In the genomic region with DNA sequence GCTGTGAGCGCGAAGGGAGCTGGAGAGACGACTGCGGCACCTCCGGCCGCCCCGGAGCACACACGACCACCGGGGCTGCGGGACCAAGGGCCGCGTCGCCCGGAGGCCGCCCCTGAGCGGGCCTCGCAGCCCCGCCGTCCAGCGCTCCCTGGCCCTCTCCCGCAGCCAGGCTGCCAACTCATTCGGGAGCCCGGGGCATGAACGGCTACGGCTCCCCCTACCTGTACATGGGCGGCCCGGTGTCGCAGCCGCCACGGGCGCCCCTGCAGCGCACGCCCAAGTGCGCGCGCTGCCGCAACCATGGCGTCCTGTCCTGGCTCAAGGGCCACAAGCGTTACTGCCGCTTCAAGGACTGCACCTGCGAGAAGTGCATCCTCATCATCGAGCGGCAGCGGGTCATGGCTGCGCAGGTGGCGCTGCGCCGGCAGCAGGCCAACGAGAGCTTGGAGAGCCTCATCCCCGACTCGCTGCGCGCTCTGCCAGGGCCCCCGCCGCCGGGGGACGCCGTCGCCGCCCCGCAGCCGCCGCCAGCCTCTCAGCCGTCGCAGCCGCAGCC, we compare ENCODE assay signal across 11 cellular contexts. TPM values are rescaled to one million over a fixed set of nuclear protein-coding genes. Genes with fewer than 3 reads are reported as not detected.
DNase-seq lines count a peak whose midpoint lies in the region; ATAC-seq and TF ChIP-seq lines count a peak whose summit lies in the region.
"Had no signal": no experiment of that assay in that cellular context is flagged by ENCODE, and none has a peak within 500 bp of the region (broad histone marks: within the 10 kb centered on the region; RNA-seq: fewer than 3 reads in every experiment).

No MANE protein-coding gene starts in this region.

- no peaks in the 10 kb centered on the region for H3K79me2 ChIP-seq in hepatocyte

- peak overlapping the region; percentile 78 for H3K4me2 ChIP-seq in hepatocyte

- H3K4me1 ChIP-seq in hepatocyte (ENCODE audit: insufficient read depth), result peaks cover 20% of the 10 kb centered on the region
- H3K4me1 ChIP-seq: SJCRH30 had no signal

- POLR2A ChIA-PET in activated CD4-positive, alpha-beta T cell treated with anti-CD3 and anti-CD28 coated beads for 36 hours (lab: Charles Lee), result no interaction called here

- H3K9me3 Mint-ChIP-seq in activated CD4-positive, alpha-beta T cell treated with anti-CD3 and anti-CD28 coated beads for 36 hours (ENCODE audit: low read depth), result no peaks in the 10 kb centered on the region
- peaks cover 6% of the 10 kb centered on the region for H3K9me3 Mint-ChIP-seq in activated CD4-positive, alpha-beta T cell treated with anti-CD3 and anti-CD28 coated beads, Interleukin-2, amount 10 ng/mL, durations not matched to agents 24 days and 14 days
- peaks cover 0 to 34% (median 21%) of the 10 kb centered on the region in 7 donors for H3K9me3 Mint-ChIP-seq in CD14-positive monocyte

- no peak for ATAC-seq in activated CD4-positive, alpha-beta T cell treated with anti-CD3 and anti-CD28 coated beads for 36 hours
- no peak for ATAC-seq in GM21423 (IDR thresholded peaks at IDR 0.05; ENCODE audit: unreplicated experiment)
- ATAC-seq: K562 had no signal

- H3K27ac Mint-ChIP-seq in activated CD4-positive, alpha-beta T cell treated with anti-CD3 and anti-CD28 coated beads for 36 hours, result no peak overlapping the region
- H3K27ac Mint-ChIP-seq in activated CD4-positive, alpha-beta T cell treated with anti-CD3 and anti-CD28 coated beads, Interleukin-2, amount 10 ng/mL, durations not matched to agents 24 days and 14 days, result no peak overlapping the region
- no peak overlapping the region for H3K27ac Mint-ChIP-seq in CD14-positive monocyte

- H2AFZ ChIP-seq in hepatocyte, result peak overlapping the region; percentile 56

- no peaks in the 10 kb centered on the region for H3K36me3 Mint-ChIP-seq in activated CD4-positive, alpha-beta T cell treated with anti-CD3 and anti-CD28 coated beads for 36 hours (ENCODE audit: low read depth)
- no peaks in the 10 kb centered on the region for H3K36me3 Mint-ChIP-seq in activated CD4-positive, alpha-beta T cell treated with anti-CD3 and anti-CD28 coated beads, Interleukin-2, amount 10 ng/mL, durations not matched to agents 24 days and 14 days (ENCODE audit: low read depth)
- H3K36me3 Mint-ChIP-seq in CD14-positive monocyte, result peaks cover 4 to 27% of the 10 kb centered on the region in 2 donors

- TF ChIP-seq CTCF in hepatocyte (IDR thresholded peaks at IDR 0.05; ENCODE audit: poor library complexity), result no peak
- TF ChIP-seq CTCF in CD14-positive monocyte (IDR thresholded peaks at IDR 0.05), result no peak

- DNase-seq in activated CD4-positive, alpha-beta T cell treated with anti-CD3 and anti-CD28 coated beads for 36 hours, result peak; percentile 34
- no peak for DNase-seq in activated CD4-positive, alpha-beta T cell treated with anti-CD3 and anti-CD28 coated beads, Interleukin-2, amount 10 ng/mL, durations not matched to agents 24 days and 14 days
- peak; percentile 37 for DNase-seq in NCI-H510A treated with DMSO at 0.1 percent for 48 hours (lab: John Stamatoyannopoulos, UW)
- DNase-seq in hepatocyte (ENCODE audit: low spot score), result no peak
- no peak for DNase-seq in germinal center (ENCODE audit: low spot score)
- DNase-seq in CD14-positive monocyte (ENCODE audit: low spot score), result no peak
- DNase-seq: activated CD8-positive, alpha-beta memory T cell treated with anti-CD3 and anti-CD28 coated beads, Interleukin-2, amount 50 U/mL, for 4 hours; SJCRH30 had no signal

- H3K27me3 ChIP-seq in hepatocyte, result peaks cover 98% of the 10 kb centered on the region

- H3K27ac ChIP-seq in hepatocyte, result no peak overlapping the region
- peak overlapping the region in 1 of 21 experiments; percentile 37 for H3K27ac ChIP-seq in skin epidermis
- H3K27ac ChIP-seq: SJCRH30 had no signal

- no peaks in the 10 kb centered on the region for H3K36me3 ChIP-seq in hepatocyte (replicated peaks; ENCODE audit: insufficient read depth, low read depth)
- H3K36me3 ChIP-seq: SJCRH30 had no signal

- H3K4me1 Mint-ChIP-seq in activated CD4-positive, alpha-beta T cell treated with anti-CD3 and anti-CD28 coated beads for 36 hours, result peaks cover 7% of the 10 kb centered on the region
- H3K4me1 Mint-ChIP-seq in activated CD4-positive, alpha-beta T cell treated with anti-CD3 and anti-CD28 coated beads, Interleukin-2, amount 10 ng/mL, durations not matched to agents 24 days and 14 days, result peaks cover 3% of the 10 kb centered on the region
- peaks cover 57% of the 10 kb centered on the region for H3K4me1 Mint-ChIP-seq in CD14-positive monocyte

- no peaks in the 10 kb centered on the region for H4K20me1 ChIP-seq in hepatocyte (ENCODE audit: insufficient read depth, poor library complexity, severe bottlenecking)

- H3K27me3 Mint-ChIP-seq in activated CD4-positive, alpha-beta T cell treated with anti-CD3 and anti-CD28 coated beads for 36 hours, result peaks cover 71% of the 10 kb centered on the region
- H3K27me3 Mint-ChIP-seq in activated CD4-positive, alpha-beta T cell treated with anti-CD3 and anti-CD28 coated beads, Interleukin-2, amount 10 ng/mL, durations not matched to agents 24 days and 14 days, result peaks cover 87% of the 10 kb centered on the region
- H3K27me3 Mint-ChIP-seq in CD14-positive monocyte (ENCODE audit: low read depth in 3 of 3), result peaks cover 90 to 98% (median 93%) of the 10 kb centered on the region in 3 donors

- WGBS in hepatocyte (ENCODE audit: low lambda C conversion rate, missing lambda C conversion rate), result under 1% methylated on average over 66 of the region's 66 CpGs

- intact Hi-C loops in activated CD4-positive, alpha-beta T cell treated with anti-CD3 and anti-CD28 coated beads for 36 hours (cut with DNase I, micrococcal nuclease), result loop anchor here in 1 of 2 experiments (10.0 kb wide), 1 partner anchor 1648 kb away; a partner anchor contains a TSS
- intact Hi-C loops in activated CD4-positive, alpha-beta T cell treated with anti-CD3 and anti-CD28 coated beads, Interleukin-2, amount 10 ng/mL, durations not matched to agents 24 days and 14 days (cut with micrococcal nuclease), result no loop called here
- intact Hi-C loops in CD14-positive monocyte (cut with micrococcal nuclease), result no loop called here

- H3K9me2 ChIP-seq in hepatocyte (replicated peaks; ENCODE audit: insufficient read depth), result no peaks in the 10 kb centered on the region

- H3K4me3 ChIP-seq in hepatocyte, result no peak overlapping the region
- peak overlapping the region in 4 of 7 experiments; percentile 11 to 27 (median 21) for H3K4me3 ChIP-seq in skin epidermis
- H3K4me3 ChIP-seq: K562, SJCRH30 had no signal

- H3K4me3 Mint-ChIP-seq in activated CD4-positive, alpha-beta T cell treated with anti-CD3 and anti-CD28 coated beads for 36 hours, result no peak overlapping the region
- no peak overlapping the region for H3K4me3 Mint-ChIP-seq in activated CD4-positive, alpha-beta T cell treated with anti-CD3 and anti-CD28 coated beads, Interleukin-2, amount 10 ng/mL, durations not matched to agents 24 days and 14 days
- no peak overlapping the region for H3K4me3 Mint-ChIP-seq in CD14-positive monocyte

- H3K9me3 ChIP-seq in hepatocyte (ENCODE audit: low read depth), result no peaks in the 10 kb centered on the region
- H3K9me3 ChIP-seq: SJCRH30 had no signal

- CTCF ChIA-PET in activated CD4-positive, alpha-beta T cell treated with anti-CD3 and anti-CD28 coated beads for 36 hours (lab: Charles Lee), result no interaction called here

RNA-seq across cellular contexts. Expression of a gene that starts 0.4 kb away (rescaled TPM):
- not detected for total RNA-seq in activated CD4-positive, alpha-beta T cell treated with anti-CD3 and anti-CD28 coated beads for 36 hours
- not detected in 2 replicates for total RNA-seq in activated CD4-positive, alpha-beta T cell treated with anti-CD3 and anti-CD28 coated beads, Interleukin-2, amount 10 ng/mL, durations not matched to agents 24 days and 14 days
- total RNA-seq in hepatocyte, result not detected in 2 replicates
- 0.28 TPM in 1 of 2 replicates, not detected in the other for polyA plus RNA-seq in hepatocyte
- not detected for polyA plus RNA-seq in CD14-positive monocyte
- total RNA-seq: K562, SJCRH30 had no signal
- polyA plus RNA-seq: K562 had no signal

Comparison
In these comparisons a context has a peak if more than half of its experiments do, and no peak if none do; other contexts are left out.
1. DNase-seq: peak in activated CD4-positive, alpha-beta T cell treated with anti-CD3 and anti-CD28 coated beads for 36 hours (single experiment) and NCI-H510A treated with DMSO at 0.1 percent for 48 hours (single experiment); none in activated CD4-positive, alpha-beta T cell treated with anti-CD3 and anti-CD28 coated beads, Interleukin-2, amount 10 ng/mL, durations not matched to agents 24 days and 14 days (single experiment), hepatocyte (single experiment), germinal center (single experiment) and CD14-positive monocyte (single experiment).